Comparison of ENCODE assay signal across 8 cellular contexts in the genomic region with DNA sequence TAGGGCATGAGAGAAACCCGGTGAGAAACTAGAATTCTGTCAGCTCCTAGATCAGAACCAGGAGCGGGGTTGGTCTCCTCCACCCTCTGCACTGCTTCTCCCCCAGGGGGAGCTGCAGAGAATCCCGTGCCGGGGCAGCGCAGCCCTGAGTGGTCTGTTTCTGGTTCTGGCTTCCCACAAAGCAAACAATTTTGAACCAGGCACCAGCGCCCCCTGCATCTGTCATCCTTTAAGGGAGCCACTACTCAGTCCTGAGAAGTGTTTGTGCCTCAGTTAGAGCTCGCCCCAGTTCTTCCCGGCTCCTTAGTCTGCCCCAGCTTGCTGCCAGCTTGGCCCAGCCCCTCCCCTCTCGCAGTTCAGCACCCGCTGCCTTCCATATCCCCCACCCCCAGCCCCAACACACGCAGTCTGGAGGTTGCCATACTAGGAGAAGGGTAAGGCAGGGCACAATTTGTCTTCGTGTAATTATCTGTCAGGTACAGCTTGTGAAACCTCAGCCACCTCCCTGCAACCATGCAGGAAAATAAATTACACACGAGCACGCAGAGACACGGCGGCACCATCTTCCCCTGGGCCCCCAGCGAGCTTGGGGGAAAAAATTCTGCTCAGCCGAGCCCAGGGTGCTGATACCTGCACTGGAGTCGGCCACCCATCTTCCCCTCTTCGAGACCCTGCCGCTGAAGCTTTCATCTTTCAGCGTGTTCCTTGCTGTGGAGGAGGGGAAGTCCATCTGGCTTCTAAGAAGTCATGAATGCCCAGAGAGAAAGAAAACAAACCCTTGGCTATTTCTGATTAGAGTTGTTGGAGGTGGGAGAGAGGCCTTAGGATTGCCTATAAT.
DNase-seq lines count a peak whose midpoint lies in the region; ATAC-seq, FAIRE-seq and TF ChIP-seq lines count a peak whose summit lies in the region.

No MANE protein-coding gene starts in this region.

- H3K9ac ChIP-seq in neural cell (ENCODE audit: low read length): no peak overlapping the region

- intact Hi-C loops in esophagus squamous epithelium (cut with DNase I): loop anchor here (5.0 kb wide), 1 partner anchor 151 kb away; no protein-coding TSS in a partner anchor

- peaks cover 1% of the 10 kb centered on the region for H3K36me3 Mint-ChIP-seq in activated CD8-positive, alpha-beta memory T cell treated with anti-CD3 and anti-CD28 coated beads, Interleukin-2, amount 10 ng/mL, durations not matched to agents 7 days and 5 days

- TF ChIP-seq RAD21 in neural cell (conservative IDR thresholded peaks at IDR 0.05): no peak

- H3K9me2 ChIP-seq in neural cell (ENCODE audit: insufficient read depth, low read length): no peaks in the 10 kb centered on the region

- H3K27ac ChIP-seq in esophagus squamous epithelium: no peak overlapping the region
- no peak overlapping the region for H3K27ac ChIP-seq in neural cell (ENCODE audit: low read length)

- no peak overlapping the region for H3K27ac Mint-ChIP-seq in activated CD8-positive, alpha-beta memory T cell treated with anti-CD3 and anti-CD28 coated beads, Interleukin-2, amount 10 ng/mL, durations not matched to agents 7 days and 5 days

- WGBS in esophagus squamous epithelium, 2 donors: 6 to 8% methylated on average over 16 to 21 of the region's 22 CpGs

- no peak for TF ChIP-seq POLR2A in esophagus squamous epithelium (IDR thresholded peaks at IDR 0.05)

- in situ Hi-C loops in G401 (cut with HindIII; ENCODE audit: low sequenced_read_pairs): loop anchor here (25.0 kb wide), 1 partner anchor 156 kb away; no protein-coding TSS in a partner anchor

- DNase-seq in G401 (ENCODE audit: low spot score) (peak; percentile 26), NCI-H1694 (lab: John Stamatoyannopoulos, UW) (peak; percentile 79), esophagus squamous epithelium (lab: John Stamatoyannopoulos, UW) (no peak), urothelium cell line (ENCODE audit: low spot score) (peak; percentile 44)
- DNase-seq in activated CD8-positive, alpha-beta memory T cell treated with anti-CD3 and anti-CD28 coated beads, Interleukin-2, amount 10 ng/mL, durations not matched to agents 7 days and 5 days: peak; percentile 45

- H3K27me3 ChIP-seq in esophagus squamous epithelium (peaks cover 0 to 82% (median 0%) of the 10 kb centered on the region in 4 donors), neural cell (ENCODE audit: insufficient read depth, low read depth, low read length) (no peaks in the 10 kb centered on the region)

- peaks cover 11% of the 10 kb centered on the region for H3K4me1 Mint-ChIP-seq in activated CD8-positive, alpha-beta memory T cell treated with anti-CD3 and anti-CD28 coated beads, Interleukin-2, amount 10 ng/mL, durations not matched to agents 7 days and 5 days

- ATAC-seq in activated CD8-positive, alpha-beta memory T cell treated with anti-CD3 and anti-CD28 coated beads, Interleukin-2, amount 10 ng/mL, durations not matched to agents 7 days and 5 days: peak; percentile 75
- ATAC-seq in HG03175 (IDR thresholded peaks at IDR 0.05; ENCODE audit: unreplicated experiment): no peak
- ATAC-seq in HG02763 (IDR thresholded peaks at IDR 0.05; ENCODE audit: unreplicated experiment): no peak

- peak overlapping the region in 3 of 4 donors; percentile 17 to 48 (median 22) for H3K4me3 ChIP-seq in esophagus squamous epithelium
- H3K4me3 ChIP-seq in neural cell (ENCODE audit: low read length): no peak overlapping the region

- H3K4me3 Mint-ChIP-seq in activated CD8-positive, alpha-beta memory T cell treated with anti-CD3 and anti-CD28 coated beads, Interleukin-2, amount 10 ng/mL, durations not matched to agents 7 days and 5 days: no peak overlapping the region

- H3K4me2 ChIP-seq in neural cell (ENCODE audit: low read length): no peak overlapping the region

- H3K9me3 ChIP-seq in esophagus squamous epithelium: no peaks in the 10 kb centered on the region
- no peaks in the 10 kb centered on the region for H3K9me3 ChIP-seq in neural cell (ENCODE audit: low read length)

- no peaks in the 10 kb centered on the region for H3F3A ChIP-seq in neural cell (ENCODE audit: insufficient read depth, low read length, poor library complexity, severe bottlenecking)

- CTCF ChIA-PET in activated CD8-positive, alpha-beta memory T cell treated with anti-CD3 and anti-CD28 coated beads, Interleukin-2, amount 10 ng/mL, durations not matched to agents 7 days and 5 days (lab: Charles Lee): interaction anchor here (1.1 to 2.3 kb wide), 7 partner anchors 13 to 128 kb away, joined by 3 to 12 read pairs (median 3); no protein-coding TSS in a partner anchor

- H3K27me3 Mint-ChIP-seq in activated CD8-positive, alpha-beta memory T cell treated with anti-CD3 and anti-CD28 coated beads, Interleukin-2, amount 10 ng/mL, durations not matched to agents 7 days and 5 days: peaks cover 63% of the 10 kb centered on the region

- no peaks in the 10 kb centered on the region for H3K9me3 Mint-ChIP-seq in activated CD8-positive, alpha-beta memory T cell treated with anti-CD3 and anti-CD28 coated beads, Interleukin-2, amount 10 ng/mL, durations not matched to agents 7 days and 5 days (ENCODE audit: low read depth)

- no peak overlapping the region for H2AFZ ChIP-seq in neural cell (ENCODE audit: low read depth, low read length)

- TF ChIP-seq EP300 in neural cell (conservative IDR thresholded peaks at IDR 0.05; ENCODE audit: poor library complexity, severe bottlenecking): no peak

- TF ChIP-seq CTCF in esophagus squamous epithelium (IDR thresholded peaks at IDR 0.05): peak; percentile 13 to 58 (median 37)
- peak; percentile 44 for TF ChIP-seq CTCF in neural cell (IDR thresholded peaks at IDR 0.05; ENCODE audit: poor library complexity, severe bottlenecking)

- FAIRE-seq in urothelium cell line (lab: Jason Lieb, UNC): no peak

- no peaks in the 10 kb centered on the region for H4K20me1 ChIP-seq in neural cell (ENCODE audit: insufficient read depth)

- no peaks in the 10 kb centered on the region for H3K79me2 ChIP-seq in neural cell (replicated peaks; ENCODE audit: insufficient read depth, low read length)

- H3K36me3 ChIP-seq in esophagus squamous epithelium (no peaks in the 10 kb centered on the region), neural cell (ENCODE audit: insufficient read depth, low read length) (no peaks in the 10 kb centered on the region)

- peaks cover 8 to 19% (median 15%) of the 10 kb centered on the region in 3 donors for H3K4me1 ChIP-seq in esophagus squamous epithelium

TF ChIP-seq in neural cell, 6 proteins besides CTCF, POLR2A, EP300 and RAD21:
- TF ChIP-seq MXI1 (conservative IDR thresholded peaks at IDR 0.05; ENCODE audit: poor library complexity, severe bottlenecking) (no peak), SMC3 (conservative IDR thresholded peaks at IDR 0.05; ENCODE audit: poor library complexity) (peak; percentile 54)
